In the genomic region with DNA sequence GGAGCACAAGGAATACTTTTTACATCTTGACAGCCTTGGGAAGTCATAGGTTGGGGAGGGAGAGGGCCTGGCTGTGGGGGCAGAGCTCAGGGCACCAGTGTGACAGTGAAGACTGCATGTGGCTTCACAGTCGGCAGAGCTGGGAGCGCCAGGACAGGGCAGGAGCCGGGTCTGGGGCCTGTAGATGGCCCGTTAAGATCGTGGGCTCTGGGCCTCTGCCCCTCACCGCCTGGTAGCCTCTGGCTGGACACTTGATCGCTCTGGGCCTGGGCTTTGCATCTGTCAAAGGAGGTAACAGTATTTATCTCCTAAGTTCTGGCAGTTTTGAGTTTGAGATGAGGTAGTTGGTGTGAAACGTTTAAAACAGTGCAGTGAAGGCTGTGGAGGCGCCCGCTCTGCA, we compare ENCODE assay signal across 13 cellular contexts.
"Had no signal": no experiment of that assay in that cellular context is flagged by ENCODE, and none has a peak within 500 bp of the region (broad histone marks: within the 10 kb centered on the region; RNA-seq: fewer than 3 reads in every experiment).

No MANE protein-coding gene starts in this region.

- ATAC-seq: activated T-cell treated with anti-CD3 and anti-CD28 coated beads, Interleukin-2, amount 50 U/mL, for 72 hours; left ventricle myocardium superior; naive thymus-derived CD4-positive, alpha-beta T cell; stimulated activated naive CD8-positive, alpha-beta T cell treated with anti-CD3 and anti-CD28 coated beads, Interleukin-15, amount 100 ng/mL, for 72 hours had no signal

- H3K4me3 ChIP-seq: coronary artery had no signal

- DNase-seq: activated CD4-positive, alpha-beta T cell treated with anti-CD3 and anti-CD28 coated beads, Interleukin-2, amount 50 U/mL, for 4 hours; activated effector memory CD4-positive, alpha-beta T cell treated with anti-CD3 and anti-CD28 coated beads, Interleukin-2, amount 50 U/mL, for 16 hours; activated naive CD8-positive, alpha-beta T cell treated with anti-CD3 and anti-CD28 coated beads for 36 hours; activated T-cell treated with anti-CD3 and anti-CD28 coated beads, Interleukin-2, amount 50 U/mL, for 72 hours; brain microvascular endothelial cell; effector CD4-positive, alpha-beta T cell; left ventricle myocardium superior; mesendoderm; naive thymus-derived CD4-positive, alpha-beta T cell; stimulated activated CD4-positive, alpha-beta T cell treated with anti-CD3 and anti-CD28 coated beads, Interleukin-2, amount 100 ng/mL, for 24 hours; stimulated activated naive CD8-positive, alpha-beta T cell treated with anti-CD3 and anti-CD28 coated beads, Interleukin-15, amount 100 ng/mL, for 72 hours; trophoblast cell had no signal

- H3K27ac ChIP-seq: brain microvascular endothelial cell, coronary artery had no signal

- H3K27me3 ChIP-seq: brain microvascular endothelial cell had no signal
